ENCODE assay signal across 8 cellular contexts in genomic region chr6:29976253-29976587, GRCh38. TPM values are rescaled to one million over a fixed set of nuclear protein-coding genes. Genes with fewer than 3 reads are reported as not detected.
DNase-seq lines count a peak whose midpoint lies in the region; ATAC-seq, FAIRE-seq and TF ChIP-seq lines count a peak whose summit lies in the region.

No MANE protein-coding gene starts in this region.

- H3K27ac ChIP-seq in mucosa of rectum (ENCODE audit: low read depth in 2 of 2, low read length in 2 of 2) = peak overlapping the region; percentile 88 to 94
- H3K27ac ChIP-seq in aorta (ENCODE audit: low read depth in 1 of 2, low read length in 2 of 2) = peak overlapping the region in 1 of 2 donors; percentile 62

- no peak for TF ChIP-seq CTCF in bronchial epithelial cell (IDR thresholded peaks at IDR 0.05; ENCODE audit: insufficient read depth, low read length, severe bottlenecking)

- peak overlapping the region; percentile 85 to 90 for H3K9ac ChIP-seq in mucosa of rectum (ENCODE audit: low read depth in 1 of 2, low read length in 2 of 2)

- H3K4me3 Mint-ChIP-seq in stimulated activated naive CD8-positive, alpha-beta T cell treated with anti-CD3 and anti-CD28 coated beads, Interleukin-15, Interleukin-2, amounts not matched to agents 100 ng/mL and 50 ng/mL, for 24 hours = peak overlapping the region; percentile 86

- H3K36me3 ChIP-seq in bronchial epithelial cell (ENCODE audit: control insufficient read depth, insufficient read depth, low read length) (no peaks in the 10 kb centered on the region), mucosa of rectum (ENCODE audit: control insufficient read depth in 2 of 2, insufficient read depth in 2 of 2, low read length in 2 of 2) (no peaks in the 10 kb centered on the region), aorta (ENCODE audit: control insufficient read depth in 1 of 2, insufficient read depth in 2 of 2, low read length in 1 of 2) (no peaks in the 10 kb centered on the region)

- peaks cover 14% of the 10 kb centered on the region for H3K27me3 ChIP-seq in bronchial epithelial cell (ENCODE audit: control insufficient read depth, insufficient read depth, low read length)
- H3K27me3 ChIP-seq in mucosa of rectum (ENCODE audit: control insufficient read depth in 2 of 2, insufficient read depth in 2 of 2, low read length in 2 of 2) = peaks cover 0 to 2% of the 10 kb centered on the region in 2 donors
- no peaks in the 10 kb centered on the region for H3K27me3 ChIP-seq in aorta (ENCODE audit: control insufficient read depth in 1 of 2, insufficient read depth in 2 of 2, low read length in 1 of 2)

- H3K9me3 ChIP-seq in mucosa of rectum (ENCODE audit: control insufficient read depth in 2 of 2, low read length in 2 of 2) (no peaks in the 10 kb centered on the region), aorta (ENCODE audit: control insufficient read depth, low read length) (no peaks in the 10 kb centered on the region)

- H3K4me1 ChIP-seq in mucosa of rectum (ENCODE audit: control insufficient read depth in 2 of 2, insufficient read depth in 2 of 2, low read length in 2 of 2) = peaks cover 16 to 25% of the 10 kb centered on the region in 2 donors
- H3K4me1 ChIP-seq in aorta (ENCODE audit: control insufficient read depth in 1 of 2, insufficient read depth in 2 of 2, low read length in 2 of 2) = no peaks in the 10 kb centered on the region

- H3K36me3 Mint-ChIP-seq in stimulated activated naive CD8-positive, alpha-beta T cell treated with anti-CD3 and anti-CD28 coated beads, Interleukin-15, Interleukin-2, amounts not matched to agents 100 ng/mL and 50 ng/mL, for 24 hours (ENCODE audit: low read depth) = no peaks in the 10 kb centered on the region

- WGBS in aorta, 2 donors = 17 to 20% methylated on average over 8 of the region's 8 CpGs

- no peak for DNase-seq in stimulated activated naive CD8-positive, alpha-beta T cell treated with anti-CD3 and anti-CD28 coated beads, Interleukin-15, Interleukin-2, amounts not matched to agents 100 U/mL and 50 U/mL, for 24 hours
- no peak for DNase-seq in bronchial epithelial cell (ENCODE audit: low read depth)
- no peak for DNase-seq in aorta
- DNase-seq in NCI-H1436 (lab: John Stamatoyannopoulos, UW) = no peak
- no peak for DNase-seq in iPS-NIHi11 (ENCODE audit: low spot score)
- DNase-seq in posterior vena cava (ENCODE audit: low spot score) = no peak

- H3K9me3 Mint-ChIP-seq in stimulated activated naive CD8-positive, alpha-beta T cell treated with anti-CD3 and anti-CD28 coated beads, Interleukin-15, Interleukin-2, amounts not matched to agents 100 ng/mL and 50 ng/mL, for 24 hours = no peaks in the 10 kb centered on the region

- ATAC-seq in stimulated activated naive CD8-positive, alpha-beta T cell treated with anti-CD3 and anti-CD28 coated beads, Interleukin-15, Interleukin-2, amounts not matched to agents 100 U/mL and 50 U/mL, for 24 hours = no peak
- ATAC-seq in aorta (ENCODE audit: low FRiP score) = no peak

- peak overlapping the region; percentile 56 for H3K27ac Mint-ChIP-seq in stimulated activated naive CD8-positive, alpha-beta T cell treated with anti-CD3 and anti-CD28 coated beads, Interleukin-15, Interleukin-2, amounts not matched to agents 100 ng/mL and 50 ng/mL, for 24 hours

- intact Hi-C loops in aorta (cut with DNase I) (loop anchor here (2.0 to 5.0 kb wide), 2 partner anchors 34 to 89 kb away; partner anchors contain the start of gene HLA-A (in 1 of the 2)), posterior vena cava (cut with DNase I) (no loop called here)

- peaks cover 33% of the 10 kb centered on the region for H3K4me1 Mint-ChIP-seq in stimulated activated naive CD8-positive, alpha-beta T cell treated with anti-CD3 and anti-CD28 coated beads, Interleukin-15, Interleukin-2, amounts not matched to agents 100 ng/mL and 50 ng/mL, for 24 hours (ENCODE audit: low read depth)

- peaks cover 68% of the 10 kb centered on the region for H3K27me3 Mint-ChIP-seq in stimulated activated naive CD8-positive, alpha-beta T cell treated with anti-CD3 and anti-CD28 coated beads, Interleukin-15, Interleukin-2, amounts not matched to agents 100 ng/mL and 50 ng/mL, for 24 hours

- H3K4me3 ChIP-seq in bronchial epithelial cell (ENCODE audit: low read depth, low read length) (peak overlapping the region; percentile 52), mucosa of rectum (ENCODE audit: low read length in 2 of 2) (peak overlapping the region; percentile 71 to 77), aorta (ENCODE audit: low read length in 2 of 2) (peak overlapping the region; percentile 14 to 28)

- FAIRE-seq in bronchial epithelial cell (lab: Jason Lieb, UNC) = no peak

RNA-seq across cellular contexts. Expression of gene HLA-A, which starts 33.9 kb away (rescaled TPM):
- total RNA-seq in bronchial epithelial cell (268 and 707 TPM in 2 replicates), aorta (100 to 1,000 TPM; 468 to 599 TPM), posterior vena cava (100 to 1,000 TPM; 375 to 444 TPM)
- 100 to 1,000 TPM; 216 to 526 TPM for polyA plus RNA-seq in aorta

Comparison
In these comparisons a context has a peak if more than half of its experiments do, and no peak if none do; other contexts are left out.
1. H3K4me3 ChIP-seq: peak in every context shown above with its lines; median percentile 74 in mucosa of rectum; 52 in bronchial epithelial cell; 21 in aorta.
2. intact Hi-C loops: an anchor here in aorta (2.0 to 5.0 kb wide); none called in posterior vena cava.